In genomic region chr1:6579374-6580118, GRCh38 we compare ENCODE assay signal across 8 cellular contexts. TPM values are rescaled to one million over a fixed set of nuclear protein-coding genes. Genes with fewer than 3 reads are reported as not detected.
DNase-seq lines count a peak whose midpoint lies in the region; ATAC-seq and TF ChIP-seq lines count a peak whose summit lies in the region.

Gene ZBTB48 (plus strand): TSS chr1:6579994. CDS start chr1:6580610, 616 bp downstream.

- DNase-seq in NCI-H774 (lab: John Stamatoyannopoulos, UW): peak; percentile 89
- DNase-seq in activated CD4-positive, alpha-beta T cell treated with anti-CD3 and anti-CD28 coated beads, Interleukin-2, amount 50 U/mL, for 4 hours: peak; percentile 95
- peak; percentile 99 to 100 for DNase-seq in left lung
- peak; percentile 95 for DNase-seq in stimulated activated CD4-positive, alpha-beta T cell treated with anti-CD3 and anti-CD28 coated beads, Interleukin-2, amount 100 ng/mL, for 48 hours

- TF ChIP-seq CTCF in C4-2B (conservative IDR thresholded peaks at IDR 0.05) (no peak), left lung (IDR thresholded peaks at IDR 0.05) (no peak)

- H3K4me3 Mint-ChIP-seq in dendritic cell treated with granulocyte-macrophage colony-stimulating factor and Interleukin-4, amounts not matched to agents 40 ng/mL and 50 ng/mL, for 4 days: peak within 1 kb of the TSS; percentile 100

- H3K27ac ChIP-seq in C4-2B (peak within 1 kb of the TSS; percentile 79), left lung (peak within 1 kb of the TSS; percentile 88 to 96)

- H3K9me3 Mint-ChIP-seq in dendritic cell treated with granulocyte-macrophage colony-stimulating factor and Interleukin-4, amounts not matched to agents 40 ng/mL and 50 ng/mL, for 4 days: no peaks in the 10 kb centered on the region

- H3K36me3 ChIP-seq in left lung: peaks cover 0 to 5% of the 10 kb centered on the region in 2 donors

- H3K9me3 ChIP-seq in left lung: no peaks in the 10 kb centered on the region

- peaks cover 11 to 43% of the 10 kb centered on the region in 2 donors for H3K4me1 ChIP-seq in left lung

- intact Hi-C loops in dendritic cell treated with granulocyte-macrophage colony-stimulating factor and Interleukin-4, amounts not matched to agents 40 ng/mL and 50 ng/mL, for 4 days (cut with micrococcal nuclease): loop anchor here (1.0 to 2.0 kb wide), 2 partner anchors 25 to 45 kb away; partner anchors contain the start of genes NOL9 and THAP3
- intact Hi-C loops in left lung (cut with DNase I): no loop called here

- no peaks in the 10 kb centered on the region for H3K27me3 ChIP-seq in left lung

- no peaks in the 10 kb centered on the region for H3K27me3 Mint-ChIP-seq in dendritic cell treated with granulocyte-macrophage colony-stimulating factor and Interleukin-4, amounts not matched to agents 40 ng/mL and 50 ng/mL, for 4 days

- H3K4me3 ChIP-seq in left lung: peak within 1 kb of the TSS; percentile 88 to 92

- ATAC-seq in GM19395 (IDR thresholded peaks at IDR 0.05; ENCODE audit: unreplicated experiment) (peak; percentile 91), HG03565 (IDR thresholded peaks at IDR 0.05; ENCODE audit: unreplicated experiment) (peak; percentile 93), left lung (peak; percentile 98)

- peaks cover 29% of the 10 kb centered on the region for H3K36me3 Mint-ChIP-seq in dendritic cell treated with granulocyte-macrophage colony-stimulating factor and Interleukin-4, amounts not matched to agents 40 ng/mL and 50 ng/mL, for 4 days (ENCODE audit: low read depth)

- peak within 1 kb of the TSS; percentile 100 for H3K27ac Mint-ChIP-seq in dendritic cell treated with granulocyte-macrophage colony-stimulating factor and Interleukin-4, amounts not matched to agents 40 ng/mL and 50 ng/mL, for 4 days

- H3K4me1 Mint-ChIP-seq in dendritic cell treated with granulocyte-macrophage colony-stimulating factor and Interleukin-4, amounts not matched to agents 40 ng/mL and 50 ng/mL, for 4 days (ENCODE audit: low read depth): peaks cover 45% of the 10 kb centered on the region

RNA-seq across cellular contexts. Expression of gene ZBTB48, which starts in this region (rescaled TPM):
- total RNA-seq in left lung: 10 to 100 TPM; 24.7 to 34.5 TPM

Comparison
In these comparisons a context has a peak if more than half of its experiments do, and no peak if none do; other contexts are left out.
1. Peak in every context shown above with its lines: DNase-seq, ATAC-seq, H3K4me3 ChIP-seq and H3K27ac ChIP-seq.